ENCODE assay signal across 9 cellular contexts in the genomic region with DNA sequence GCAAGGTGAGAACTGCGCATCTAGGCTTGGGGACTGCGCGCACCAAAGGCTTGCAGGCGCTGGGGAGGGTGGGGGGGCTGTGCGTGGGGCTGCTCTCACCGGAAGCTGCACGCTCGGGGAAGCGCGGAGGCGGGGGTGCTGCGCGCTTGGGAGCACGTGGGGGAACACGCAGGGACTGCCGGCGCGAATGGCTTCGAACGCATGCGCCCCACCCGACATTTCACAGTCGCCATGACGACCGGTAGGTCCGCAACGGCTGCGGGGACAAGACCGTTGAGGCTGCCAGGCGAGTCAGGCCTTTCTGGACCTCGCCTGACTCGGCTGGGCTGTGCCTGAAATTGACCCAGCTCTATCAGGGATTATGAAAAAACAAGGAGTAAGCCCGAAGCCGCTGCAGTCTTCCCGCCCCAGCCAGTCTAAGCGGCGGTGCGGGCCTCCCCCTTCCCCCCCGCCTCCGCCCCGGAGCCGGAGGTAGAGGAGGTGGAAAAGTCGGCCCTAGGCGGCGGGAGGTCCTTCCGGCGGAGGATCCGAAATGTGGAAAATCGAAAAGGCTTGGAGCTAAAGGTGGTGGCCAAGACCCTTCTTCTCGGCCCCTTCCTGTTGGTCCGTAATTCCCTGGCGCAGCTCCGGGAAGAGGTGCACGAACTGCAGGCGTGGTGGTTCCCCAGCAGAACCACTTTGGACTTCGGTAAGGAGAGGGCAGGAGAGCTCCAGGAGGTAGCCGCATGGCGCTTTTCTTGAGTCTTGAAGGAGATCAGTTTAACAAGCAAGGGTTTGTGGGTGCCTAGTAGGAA. TPM values are rescaled to one million over a fixed set of nuclear protein-coding genes. Genes with fewer than 3 reads are reported as not detected.
DNase-seq lines count a peak whose midpoint lies in the region; ATAC-seq and TF ChIP-seq lines count a peak whose summit lies in the region.
"Had no signal": no experiment of that assay in that cellular context is flagged by ENCODE, and none has a peak within 500 bp of the region (broad histone marks: within the 10 kb centered on the region; RNA-seq: fewer than 3 reads in every experiment).

No MANE protein-coding gene starts in this region.

- no peaks in the 10 kb centered on the region for H3K27me3 ChIP-seq in tibial artery

- H3K36me3 ChIP-seq in tibial artery, result no peaks in the 10 kb centered on the region

- no peak overlapping the region for H3K27ac ChIP-seq in tibial artery

- DNase-seq in NCI-H82 (lab: John Stamatoyannopoulos, UW) (peak; percentile 76), NCI-H82 treated with DMSO at 0.1 percent for 48 hours (lab: John Stamatoyannopoulos, UW; ENCODE audit: unreplicated experiment) (no peak), fibroblast of villous mesenchyme (ENCODE audit: low read depth) (no peak), tibial artery (no peak), activated gamma-delta T cell (lab: John Stamatoyannopoulos, UW) (no peak)
- DNase-seq in activated T-cell treated with anti-CD3 and anti-CD28 coated beads, Interleukin-2, amount 50 U/mL, for 24 hours, result peak; percentile 54
- DNase-seq in natural killer cell treated with Interleukin-12 subunit alpha and Interleukin-12 subunit beta and Interleukin-15 and Interleukin-18, amount 100 ng/mL, for 72 hours (ENCODE audit: low spot score), result no peak

- peaks cover 0 to 21% (median 10%) of the 10 kb centered on the region in 4 donors for H3K4me1 ChIP-seq in tibial artery

- peak overlapping the region; percentile 69 for H3K4me3 Mint-ChIP-seq in activated T-cell treated with anti-CD3 and anti-CD28 coated beads, Interleukin-2, amount 50 U/mL, for 24 hours
- H3K4me3 Mint-ChIP-seq in natural killer cell treated with Interleukin-12 subunit alpha and Interleukin-12 subunit beta and Interleukin-15 and Interleukin-18, amount 100 ng/mL, for 72 hours, result peak overlapping the region; percentile 47

- peak overlapping the region; percentile 21 for H3K4me3 ChIP-seq in fibroblast of villous mesenchyme (ENCODE audit: low read depth, low read length)
- peak overlapping the region; percentile 46 to 54 for H3K4me3 ChIP-seq in tibial artery

- intact Hi-C loops in tibial artery (cut with DNase I; ENCODE audit: low total_unique reads), result no loop called here

- no peaks in the 10 kb centered on the region for H3K9me3 ChIP-seq in tibial artery

- no peaks in the 10 kb centered on the region for H3K36me3 Mint-ChIP-seq in activated T-cell treated with anti-CD3 and anti-CD28 coated beads, Interleukin-2, amount 50 U/mL, for 24 hours (ENCODE audit: low read depth)
- H3K36me3 Mint-ChIP-seq in natural killer cell treated with Interleukin-12 subunit alpha and Interleukin-12 subunit beta and Interleukin-15 and Interleukin-18, amount 100 ng/mL, for 72 hours, result peaks cover 4% of the 10 kb centered on the region
- H3K36me3 Mint-ChIP-seq: CD4-positive, CD25-positive, alpha-beta regulatory T cell had no signal

- TF ChIP-seq CTCF in fibroblast of villous mesenchyme (IDR thresholded peaks at IDR 0.05; ENCODE audit: insufficient read depth, low read depth, low read length) (no peak), tibial artery (IDR thresholded peaks at IDR 0.05) (no peak)

- ATAC-seq in natural killer cell treated with Interleukin-12 subunit alpha and Interleukin-12 subunit beta and Interleukin-15 and Interleukin-18, amount 100 ng/mL, for 72 hours, result peak; percentile 38 to 48
- no peak for ATAC-seq in HG02852 (IDR thresholded peaks at IDR 0.05; ENCODE audit: unreplicated experiment)

- H3K27me3 Mint-ChIP-seq in activated T-cell treated with anti-CD3 and anti-CD28 coated beads, Interleukin-2, amount 50 U/mL, for 24 hours, result peaks cover 32% of the 10 kb centered on the region
- H3K27me3 Mint-ChIP-seq in natural killer cell treated with Interleukin-12 subunit alpha and Interleukin-12 subunit beta and Interleukin-15 and Interleukin-18, amount 100 ng/mL, for 72 hours, result peaks cover 21 to 27% of the 10 kb centered on the region in 2 donors

- no peak overlapping the region for H3K27ac Mint-ChIP-seq in activated T-cell treated with anti-CD3 and anti-CD28 coated beads, Interleukin-2, amount 50 U/mL, for 24 hours
- no peak overlapping the region for H3K27ac Mint-ChIP-seq in natural killer cell treated with Interleukin-12 subunit alpha and Interleukin-12 subunit beta and Interleukin-15 and Interleukin-18, amount 100 ng/mL, for 72 hours
- H3K27ac Mint-ChIP-seq: CD4-positive, CD25-positive, alpha-beta regulatory T cell had no signal

- no peaks in the 10 kb centered on the region for H3K9me3 Mint-ChIP-seq in activated T-cell treated with anti-CD3 and anti-CD28 coated beads, Interleukin-2, amount 50 U/mL, for 24 hours
- no peaks in the 10 kb centered on the region for H3K9me3 Mint-ChIP-seq in natural killer cell treated with Interleukin-12 subunit alpha and Interleukin-12 subunit beta and Interleukin-15 and Interleukin-18, amount 100 ng/mL, for 72 hours

- H3K4me1 Mint-ChIP-seq in activated T-cell treated with anti-CD3 and anti-CD28 coated beads, Interleukin-2, amount 50 U/mL, for 24 hours (ENCODE audit: low read depth), result peaks cover 16% of the 10 kb centered on the region
- H3K4me1 Mint-ChIP-seq in natural killer cell treated with Interleukin-12 subunit alpha and Interleukin-12 subunit beta and Interleukin-15 and Interleukin-18, amount 100 ng/mL, for 72 hours (ENCODE audit: low read depth in 2 of 2), result peaks cover 0 to 7% of the 10 kb centered on the region in 2 donors

RNA-seq across cellular contexts. Expression of a gene that starts 34.9 kb away (rescaled TPM):
- 12.6 and 21.6 TPM in 2 replicates for total RNA-seq in fibroblast of villous mesenchyme
- total RNA-seq in natural killer cell treated with Interleukin-12 subunit alpha and Interleukin-12 subunit beta and Interleukin-15 and Interleukin-18, amount 100 ng/mL, for 72 hours, result 10 to 100 TPM; 13.2 to 37.2 TPM
- total RNA-seq: CD4-positive, CD25-positive, alpha-beta regulatory T cell had no signal

Comparison
In these comparisons a context has a peak if more than half of its experiments do, and no peak if none do; other contexts are left out.
1. DNase-seq: peak in NCI-H82 (single experiment) and activated T-cell treated with anti-CD3 and anti-CD28 coated beads, Interleukin-2, amount 50 U/mL, for 24 hours (single experiment); none in NCI-H82 treated with DMSO at 0.1 percent for 48 hours (single experiment), fibroblast of villous mesenchyme (single experiment), natural killer cell treated with Interleukin-12 subunit alpha and Interleukin-12 subunit beta and Interleukin-15 and Interleukin-18, amount 100 ng/mL, for 72 hours (single experiment), tibial artery (0 of 2) and activated gamma-delta T cell (single experiment).